ENCODE assay signal across 13 cellular contexts in genomic region chr14:103404032-103404918, GRCh38. TPM values are rescaled to one million over a fixed set of nuclear protein-coding genes. Genes with fewer than 3 reads are reported as not detected.
A peak's percentile ranks its signal among the peaks of the same experiment; 100 is the strongest.
DNase-seq lines count a peak whose midpoint lies in the region; ATAC-seq and TF ChIP-seq lines count a peak whose summit lies in the region.
"Had no signal": no experiment of that assay in that cellular context is flagged by ENCODE, and none has a peak within 500 bp of the region (broad histone marks: within the 10 kb centered on the region; RNA-seq: fewer than 3 reads in every experiment).

No MANE protein-coding gene starts in this region.

- in situ Hi-C loops in KBM-7 (cut with MboI; ENCODE audit: low pct_unique_long_range_greater_than_20kb, low sequenced_read_pairs) (no loop called here), GM13976 (cut with MboI; ENCODE audit: low sequenced_read_pairs, unreplicated experiment) (no loop called here)

- peak overlapping the region; percentile 33 for H3K4me3 ChIP-seq in LNCaP clone FGC (ENCODE audit: low read depth, low read length)
- H3K4me3 ChIP-seq in coronary artery, result peak overlapping the region; percentile 13
- H3K4me3 ChIP-seq: SJCRH30 had no signal

- POLR2A ChIA-PET in naive thymus-derived CD8-positive, alpha-beta T cell (lab: Charles Lee), result no interaction called here

- H3K4me1 Mint-ChIP-seq in naive thymus-derived CD8-positive, alpha-beta T cell, result peaks cover 28 to 61% (median 58%) of the 10 kb centered on the region in 4 donors

- DNase-seq in LNCaP clone FGC (ENCODE audit: low read depth), result no peak
- DNase-seq in coronary artery (ENCODE audit: low spot score), result no peak
- no peak for DNase-seq in naive thymus-derived CD8-positive, alpha-beta T cell
- DNase-seq in stimulated activated CD4-positive, alpha-beta T cell treated with anti-CD3 and anti-CD28 coated beads, Interleukin-12 subunit alpha, Interleukin-12 subunit beta, amount 100 ng/mL, for 4 hours, result no peak
- DNase-seq in KBM-7, result no peak
- DNase-seq in GM13976 (ENCODE audit: low spot score), result no peak
- DNase-seq: activated naive CD4-positive, alpha-beta T cell; NCI-H187 treated with DMSO at 0.1 percent for 48 hours; retina; SJCRH30 had no signal

- TF ChIP-seq CTCF in C4-2B (conservative IDR thresholded peaks at IDR 0.05), result no peak
- no peak for TF ChIP-seq CTCF in LNCaP clone FGC (IDR thresholded peaks at IDR 0.05; ENCODE audit: control insufficient read depth, extremely low read depth, insufficient read depth)
- TF ChIP-seq CTCF in coronary artery (IDR thresholded peaks at IDR 0.05), result no peak
- TF ChIP-seq CTCF in GM13976 (IDR thresholded peaks at IDR 0.05; ENCODE audit: borderline replicate concordance, control extremely low read depth, extremely low read depth, insufficient read depth, missing control alignments), result no peak

- H3K9me3 Mint-ChIP-seq in naive thymus-derived CD8-positive, alpha-beta T cell, result no peaks in the 10 kb centered on the region
- H3K9me3 Mint-ChIP-seq: stimulated activated naive CD8-positive, alpha-beta T cell treated with anti-CD3 and anti-CD28 coated beads, Interleukin-15, Interleukin-2, amounts not matched to agents 100 ng/mL and 50 ng/mL, for 24 hours had no signal

- H3K27ac Mint-ChIP-seq in naive thymus-derived CD8-positive, alpha-beta T cell, result peak overlapping the region; percentile 23 to 69 (median 54)
- H3K27ac Mint-ChIP-seq: stimulated activated naive CD8-positive, alpha-beta T cell treated with anti-CD3 and anti-CD28 coated beads, Interleukin-15, Interleukin-2, amounts not matched to agents 100 ng/mL and 50 ng/mL, for 24 hours had no signal

- peak overlapping the region in 9 of 10 donors; percentile 9 to 59 (median 31) for H3K4me3 Mint-ChIP-seq in naive thymus-derived CD8-positive, alpha-beta T cell
- H3K4me3 Mint-ChIP-seq: stimulated activated naive CD8-positive, alpha-beta T cell treated with anti-CD3 and anti-CD28 coated beads, Interleukin-15, Interleukin-2, amounts not matched to agents 100 ng/mL and 50 ng/mL, for 24 hours had no signal

- H3K27me3 Mint-ChIP-seq in naive thymus-derived CD8-positive, alpha-beta T cell, result no peaks in the 10 kb centered on the region
- H3K27me3 Mint-ChIP-seq: stimulated activated naive CD8-positive, alpha-beta T cell treated with anti-CD3 and anti-CD28 coated beads, Interleukin-15, Interleukin-2, amounts not matched to agents 100 ng/mL and 50 ng/mL, for 24 hours had no signal

- no peak for ATAC-seq in naive thymus-derived CD8-positive, alpha-beta T cell
- ATAC-seq in GM21737 (IDR thresholded peaks at IDR 0.05; ENCODE audit: unreplicated experiment), result no peak

- H3K36me3 Mint-ChIP-seq in naive thymus-derived CD8-positive, alpha-beta T cell, result peaks cover 0 to 42% (median 21%) of the 10 kb centered on the region in 3 donors

- peak overlapping the region; percentile 37; the same call in 1 of the 2 replicates for H3K27ac ChIP-seq in C4-2B
- H3K27ac ChIP-seq in coronary artery, result peak overlapping the region in 1 of 2 donors; percentile 8
- H3K27ac ChIP-seq: SJCRH30 had no signal

RNA-seq across cellular contexts. Expression of gene MARK3, which starts 19.1 kb away (rescaled TPM):
- total RNA-seq in naive thymus-derived CD8-positive, alpha-beta T cell, result 100 to 1,000 TPM; 123 to 128 TPM
- 10 to 100 TPM; 26.8 to 36.5 (median 30.7) TPM for polyA plus RNA-seq in naive thymus-derived CD8-positive, alpha-beta T cell
